Comparison of ENCODE assay signal across 10 cellular contexts in the genomic region with DNA sequence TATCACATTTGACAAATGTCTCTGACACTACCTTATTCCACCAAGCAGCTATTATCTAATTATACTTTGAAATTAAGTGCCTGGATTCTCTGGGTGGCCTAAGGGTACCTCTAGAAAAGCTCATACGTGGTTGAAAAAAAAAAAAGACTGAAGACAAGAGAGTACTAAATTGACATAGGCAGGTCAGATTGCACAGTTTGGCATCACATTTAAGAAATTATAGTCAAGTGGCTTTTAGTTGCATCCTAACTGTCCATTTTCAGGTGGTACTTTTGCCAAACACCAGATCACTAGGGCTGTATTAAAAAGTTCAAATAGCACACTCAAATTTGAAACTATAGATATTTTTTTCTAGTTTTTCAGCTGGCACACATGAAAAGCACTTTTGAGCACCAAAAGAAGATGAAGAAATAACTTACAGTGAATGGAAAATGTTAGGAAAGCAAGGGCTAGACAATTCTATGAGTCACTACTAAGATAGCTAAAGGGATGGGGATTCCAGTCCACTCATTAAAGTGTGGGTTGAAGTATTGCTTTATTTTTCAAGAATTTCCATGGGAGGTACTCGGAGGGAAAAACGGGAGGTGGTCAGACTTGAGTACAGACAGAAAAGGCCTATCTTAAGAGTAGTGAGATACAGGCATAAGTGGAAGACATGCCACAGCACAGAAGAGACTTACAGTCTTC.
DNase-seq lines count a peak whose midpoint lies in the region; ATAC-seq, FAIRE-seq and TF ChIP-seq lines count a peak whose summit lies in the region.
"Had no signal": no experiment of that assay in that cellular context is flagged by ENCODE, and none has a peak within 500 bp of the region (broad histone marks: within the 10 kb centered on the region; RNA-seq: fewer than 3 reads in every experiment).

No MANE protein-coding gene starts in this region.

- DNase-seq in AG20443 (ENCODE audit: low spot score) (peak; percentile 70), NCI-H2227 (lab: John Stamatoyannopoulos, UW; ENCODE audit: unreplicated experiment) (peak; percentile 75), epithelial cell of proximal tubule (ENCODE audit: low read depth) (peak; percentile 27), non-pigmented ciliary epithelial cell (ENCODE audit: low read depth) (peak; percentile 93), small intestine (no peak), SIG-M5 treated with dmso at 0.1 percent for 504 hours (lab: John Stamatoyannopoulos, UW; ENCODE audit: unreplicated experiment) (no peak), T-helper 2 cell (no peak)
- DNase-seq: stimulated activated CD4-positive, alpha-beta T cell treated with anti-CD3 and anti-CD28 coated beads, Interleukin-2, amount 100 ng/mL, for 24 hours; T-cell had no signal

- no peaks in the 10 kb centered on the region for H3K9me3 ChIP-seq in small intestine (ENCODE audit: control insufficient read depth, low read depth)

- WGBS in small intestine, 3 donors: 66 to 81% (median 72%) methylated on average over 3 of the region's 3 CpGs

- H3K4me1 ChIP-seq in small intestine (ENCODE audit: control insufficient read depth in 2 of 2, insufficient read depth in 1 of 2, low read depth in 1 of 2, low read length in 1 of 2): no peaks in the 10 kb centered on the region

- no peaks in the 10 kb centered on the region for H3K36me3 ChIP-seq in small intestine (ENCODE audit: control insufficient read depth in 2 of 2, insufficient read depth in 2 of 2, low read length in 2 of 2)

- no peak for ATAC-seq in HG03097 (IDR thresholded peaks at IDR 0.05; ENCODE audit: low FRiP score, unreplicated experiment)
- ATAC-seq: T-cell had no signal

- FAIRE-seq in small intestine (lab: Jason Lieb, UNC): no peak

- H3K27me3 ChIP-seq in small intestine (ENCODE audit: control insufficient read depth in 2 of 2, insufficient read depth in 2 of 2, low read length in 2 of 2): no peaks in the 10 kb centered on the region

- H3K4me3 ChIP-seq in epithelial cell of proximal tubule (ENCODE audit: low read depth, low read length): no peak overlapping the region
- H3K4me3 ChIP-seq in small intestine (ENCODE audit: low read depth in 1 of 2, low read length in 2 of 2): no peak overlapping the region

- no peak overlapping the region for H3K27ac ChIP-seq in small intestine (ENCODE audit: low read depth in 1 of 2, low read length in 1 of 2)

- no peak for TF ChIP-seq CTCF in epithelial cell of proximal tubule (conservative IDR thresholded peaks at IDR 0.05; ENCODE audit: low read depth, low read length)

Comparison
In these comparisons a context has a peak if more than half of its experiments do, and no peak if none do; other contexts are left out.
1. DNase-seq: peak in AG20443 (single experiment), NCI-H2227 (single experiment), epithelial cell of proximal tubule (single experiment) and non-pigmented ciliary epithelial cell (single experiment); none in small intestine (single experiment), SIG-M5 treated with dmso at 0.1 percent for 504 hours (single experiment) and T-helper 2 cell (0 of 5).